8 cellular contexts compared by ENCODE assay signal in genomic region chr2:28821295-28821958, GRCh38. TPM values are rescaled to one million over a fixed set of nuclear protein-coding genes. Genes with fewer than 3 reads are reported as not detected.
DNase-seq lines count a peak whose midpoint lies in the region; ATAC-seq, FAIRE-seq and TF ChIP-seq lines count a peak whose summit lies in the region.

No MANE protein-coding gene starts in this region.

- no peak overlapping the region for H3K27ac ChIP-seq in CD4-positive, alpha-beta memory T cell (ENCODE audit: low read depth, low read length)
- H3K27ac ChIP-seq in endothelial cell of umbilical vein (ENCODE audit: insufficient read depth, low read depth, low read length) (no peak overlapping the region), tibial artery (no peak overlapping the region)
- H3K27ac ChIP-seq in naive thymus-derived CD4-positive, alpha-beta T cell (ENCODE audit: low read depth, low read length): no peak overlapping the region

- H3K9me3 ChIP-seq in CD4-positive, alpha-beta memory T cell (ENCODE audit: control insufficient read depth in 1 of 2, low read length in 2 of 2): no peaks in the 10 kb centered on the region
- H3K9me3 ChIP-seq in endothelial cell of umbilical vein (replicated peaks; ENCODE audit: control insufficient read depth, insufficient read depth, low read length) (no peaks in the 10 kb centered on the region), tibial artery (no peaks in the 10 kb centered on the region)
- no peaks in the 10 kb centered on the region for H3K9me3 ChIP-seq in naive thymus-derived CD4-positive, alpha-beta T cell (ENCODE audit: control insufficient read depth in 2 of 3, low read length in 3 of 3)

- no peak for TF ChIP-seq POLR2A in endothelial cell of umbilical vein (IDR thresholded peaks at IDR 0.05; ENCODE audit: low read depth, low read length)

- POLR2A ChIA-PET in CD4-positive, alpha-beta memory T cell (lab: Charles Lee; ENCODE audit: partially characterized antibody): no interaction called here
- POLR2A ChIA-PET in endothelial cell of umbilical vein (lab: Charles Lee): no interaction called here
- POLR2A ChIA-PET in naive thymus-derived CD4-positive, alpha-beta T cell (lab: Charles Lee): interaction anchor here (1.0 to 1.1 kb wide), 2 partner anchors 10 to 50 kb away, joined by 3 read pairs; no protein-coding TSS in a partner anchor

- H3K4me2 ChIP-seq in endothelial cell of umbilical vein (ENCODE audit: insufficient read depth, low read length): no peak overlapping the region

- no peaks in the 10 kb centered on the region for H3K4me1 ChIP-seq in CD4-positive, alpha-beta memory T cell (ENCODE audit: insufficient read depth, low read length)
- H3K4me1 ChIP-seq in endothelial cell of umbilical vein (ENCODE audit: control insufficient read depth, extremely low read depth, insufficient read depth, low read length) (no peaks in the 10 kb centered on the region), tibial artery (no peaks in the 10 kb centered on the region)
- H3K4me1 ChIP-seq in naive thymus-derived CD4-positive, alpha-beta T cell (ENCODE audit: control insufficient read depth in 2 of 2, insufficient read depth in 2 of 2, low read length in 2 of 2): no peaks in the 10 kb centered on the region

- peaks cover 0 to 4% of the 10 kb centered on the region in 2 donors for H3K27me3 Mint-ChIP-seq in CD4-positive, alpha-beta memory T cell
- peaks cover 0 to 3% (median 0%) of the 10 kb centered on the region in 5 donors for H3K27me3 Mint-ChIP-seq in naive thymus-derived CD4-positive, alpha-beta T cell

- H3K36me3 Mint-ChIP-seq in CD4-positive, alpha-beta memory T cell: no peaks in the 10 kb centered on the region
- H3K36me3 Mint-ChIP-seq in naive thymus-derived CD4-positive, alpha-beta T cell: peaks cover 0 to 4% (median 0%) of the 10 kb centered on the region in 5 donors

- H3K27me3 ChIP-seq in CD4-positive, alpha-beta memory T cell (ENCODE audit: insufficient read depth, low read length): no peaks in the 10 kb centered on the region
- H3K27me3 ChIP-seq in H7 (ENCODE audit: control insufficient read depth, insufficient read depth, low read length) (no peaks in the 10 kb centered on the region), endothelial cell of umbilical vein (ENCODE audit: control insufficient read depth in 2 of 2, insufficient read depth in 2 of 2, low read length in 2 of 2) (no peaks in the 10 kb centered on the region), tibial artery (no peaks in the 10 kb centered on the region)
- H3K27me3 ChIP-seq in naive thymus-derived CD4-positive, alpha-beta T cell (ENCODE audit: control insufficient read depth in 2 of 2, insufficient read depth in 2 of 2, low read length in 2 of 2): no peaks in the 10 kb centered on the region

- dilution Hi-C loops in endothelial cell of umbilical vein (cut with MboI; ENCODE audit: extremely low pct_ligation_motif_present, low sequenced_read_pairs): no loop called here

- peak overlapping the region in 2 of 7 donors; percentile 0 to 38 for H3K27ac Mint-ChIP-seq in CD4-positive, alpha-beta memory T cell
- peak overlapping the region in 1 of 9 donors; percentile 7 for H3K27ac Mint-ChIP-seq in naive thymus-derived CD4-positive, alpha-beta T cell

- H3K36me3 ChIP-seq in CD4-positive, alpha-beta memory T cell (ENCODE audit: insufficient read depth, low read length): no peaks in the 10 kb centered on the region
- no peaks in the 10 kb centered on the region for H3K36me3 ChIP-seq in H7 (replicated peaks; ENCODE audit: control insufficient read depth, insufficient read depth, low read length)
- H3K36me3 ChIP-seq in endothelial cell of umbilical vein (ENCODE audit: control insufficient read depth in 2 of 2, extremely low read depth in 1 of 2, insufficient read depth in 2 of 2, low read length in 2 of 2): no peaks in the 10 kb centered on the region
- H3K36me3 ChIP-seq in naive thymus-derived CD4-positive, alpha-beta T cell (ENCODE audit: control insufficient read depth in 2 of 3, insufficient read depth in 3 of 3, low read length in 3 of 3): no peaks in the 10 kb centered on the region
- no peaks in the 10 kb centered on the region for H3K36me3 ChIP-seq in tibial artery

- no peak overlapping the region for H2AFZ ChIP-seq in endothelial cell of umbilical vein (ENCODE audit: low read depth, low read length)

- peak; percentile 57 to 65 (median 64) for DNase-seq in CD4-positive, alpha-beta memory T cell
- DNase-seq in H7 (peak; percentile 49), NCI-H526 (lab: John Stamatoyannopoulos, UW) (peak; percentile 26 to 52), endothelial cell of umbilical vein (ENCODE audit: low read depth, low spot score) (peak; percentile 81), tibial artery (no peak)
- DNase-seq in activated CD8-positive, alpha-beta memory T cell treated with anti-CD3 and anti-CD28 coated beads for 24 hours: peak; percentile 63
- peak in 8 of 9 donors; percentile 39 to 74 (median 60) for DNase-seq in naive thymus-derived CD4-positive, alpha-beta T cell

- ATAC-seq in naive thymus-derived CD4-positive, alpha-beta T cell: peak; percentile 93
- no peak for ATAC-seq in HG03378 (IDR thresholded peaks at IDR 0.05; ENCODE audit: unreplicated experiment)

- H3K9ac ChIP-seq in endothelial cell of umbilical vein (replicated peaks; ENCODE audit: extremely low read depth, insufficient read depth, low read length): no peak overlapping the region

- intact Hi-C loops in CD4-positive, alpha-beta memory T cell (cut with micrococcal nuclease): loop anchor here (1.0 to 5.0 kb wide), 4 partner anchors 73 to 1251 kb away; partner anchors contain the start of gene WDR43
- intact Hi-C loops in endothelial cell of umbilical vein (cut with micrococcal nuclease) (loop anchor here (2.0 to 5.0 kb wide), 6 partner anchors 73 to 1251 kb away; partner anchors contain the start of gene WDR43), tibial artery (cut with DNase I; ENCODE audit: low total_unique reads) (no loop called here)
- intact Hi-C loops in naive thymus-derived CD4-positive, alpha-beta T cell (cut with micrococcal nuclease): loop anchor here (1.0 to 10.0 kb wide), 9 partner anchors 11 to 376 kb away; partner anchors contain the start of genes WDR43 (in 2 of the 2) and SPDYA (in 1 of the 2)

- TF ChIP-seq CTCF in endothelial cell of umbilical vein (IDR thresholded peaks at IDR 0.05; ENCODE audit: extremely low read depth in 1 of 2, insufficient read depth in 1 of 2, low read depth in 1 of 2, low read length in 2 of 2) (peak; percentile 45 to 56), tibial artery (IDR thresholded peaks at IDR 0.05) (peak; percentile 64 to 70)

- peak; percentile 8 for FAIRE-seq in endothelial cell of umbilical vein (lab: Jason Lieb, UNC)

- H3K4me1 Mint-ChIP-seq in CD4-positive, alpha-beta memory T cell: peaks cover 0 to 5% (median 3%) of the 10 kb centered on the region in 4 donors
- peaks cover 0 to 5% (median 2%) of the 10 kb centered on the region in 7 donors for H3K4me1 Mint-ChIP-seq in naive thymus-derived CD4-positive, alpha-beta T cell

- H3K9me1 ChIP-seq in endothelial cell of umbilical vein (replicated peaks; ENCODE audit: control insufficient read depth, extremely low read depth, insufficient read depth, low read length): no peaks in the 10 kb centered on the region

- no peaks in the 10 kb centered on the region for H4K20me1 ChIP-seq in endothelial cell of umbilical vein (replicated peaks; ENCODE audit: control insufficient read depth, extremely low read depth, insufficient read depth, low read length)

- H3K4me3 ChIP-seq in CD4-positive, alpha-beta memory T cell (ENCODE audit: low read length in 2 of 2): no peak overlapping the region
- H3K4me3 ChIP-seq in H7 (ENCODE audit: insufficient read depth, low read depth, low read length) (no peak overlapping the region), endothelial cell of umbilical vein (replicated peaks in 1 of 3; ENCODE audit: insufficient read depth in 1 of 3, low read depth in 1 of 3, low read length in 3 of 3) (no peak overlapping the region), tibial artery (no peak overlapping the region)
- H3K4me3 ChIP-seq in naive thymus-derived CD4-positive, alpha-beta T cell (ENCODE audit: low read length): no peak overlapping the region

- H3K9me3 Mint-ChIP-seq in CD4-positive, alpha-beta memory T cell: no peaks in the 10 kb centered on the region
- no peaks in the 10 kb centered on the region for H3K9me3 Mint-ChIP-seq in naive thymus-derived CD4-positive, alpha-beta T cell

- no peaks in the 10 kb centered on the region for H3K79me2 ChIP-seq in endothelial cell of umbilical vein (ENCODE audit: control insufficient read depth, insufficient read depth, low read length)

- CTCF ChIA-PET in CD4-positive, alpha-beta memory T cell (lab: Charles Lee; ENCODE audit: partially characterized antibody): interaction anchor here (1.1 to 4.0 kb wide), 14 partner anchors 10 to 1019 kb away, joined by 3 to 13 read pairs (median 6); partner anchors contain the start of gene TRMT61B
- CTCF ChIA-PET in endothelial cell of umbilical vein (lab: Charles Lee): interaction anchor here (1.0 to 1.6 kb wide), 7 partner anchors 11 to 1251 kb away, joined by 4 to 15 read pairs (median 7); partner anchors contain the start of genes SPDYA and WDR43
- CTCF ChIA-PET in naive thymus-derived CD4-positive, alpha-beta T cell (lab: Charles Lee): interaction anchor here (0.6 to 2.0 kb wide), 10 partner anchors 19 to 1569 kb away, joined by 3 to 6 read pairs (median 3); partner anchors contain the start of gene WDR43

- BruUV-seq in endothelial cell of umbilical vein (replicated peaks; lab: Mats Ljungman, UMichigan): no TSS peak

- H3K4me3 Mint-ChIP-seq in CD4-positive, alpha-beta memory T cell: no peak overlapping the region
- no peak overlapping the region for H3K4me3 Mint-ChIP-seq in naive thymus-derived CD4-positive, alpha-beta T cell

RNA-seq across cellular contexts. Expression of gene SPDYA, which starts 10.8 kb away (rescaled TPM):
- 1 to 10 TPM; 4.5 to 4.9 TPM for total RNA-seq in CD4-positive, alpha-beta memory T cell
- polyA plus RNA-seq in CD4-positive, alpha-beta memory T cell: under 1 TPM in 1 of 2 donors, not detected in 1; 0.14 TPM
- 0.28 TPM in 1 of 2 replicates, not detected in the other for total RNA-seq in H7 (2014; rRNA removed; shearing (Covaris generic))
- total RNA-seq in endothelial cell of umbilical vein: 0.92 and 1.6 TPM in 2 replicates
- polyA plus RNA-seq in endothelial cell of umbilical vein: 0.06 TPM in 2 replicates
- not detected in 2 replicates for polyA plus RNA-seq in endothelial cell of umbilical vein (2011; cell fraction: cytosol; rRNA removed)
- polyA plus RNA-seq in endothelial cell of umbilical vein (2011; cell fraction: nucleus; rRNA removed): 0.45 and 0.54 TPM in 2 replicates
- polyA plus RNA-seq in endothelial cell of umbilical vein (2012): 0.24 TPM in 1 of 2 replicates, not detected in the other
- 0.21 and 0.70 TPM in 2 replicates for polyA minus RNA-seq in endothelial cell of umbilical vein
- not detected for polyA minus RNA-seq in endothelial cell of umbilical vein (2011; cell fraction: cytosol; rRNA and poly(A)+ RNA removed)
- polyA minus RNA-seq in endothelial cell of umbilical vein (2011; cell fraction: nucleus; rRNA and poly(A)+ RNA removed): 2.5 and 2.9 TPM in 2 replicates
- total RNA-seq in naive thymus-derived CD4-positive, alpha-beta T cell: 1 to 10 TPM; 1.3 to 9.8 (median 4.6) TPM
- polyA plus RNA-seq in naive thymus-derived CD4-positive, alpha-beta T cell: not detected

RNA-seq across cellular contexts. Expression of gene TRMT61B, which starts 48.7 kb away (rescaled TPM):
- total RNA-seq in CD4-positive, alpha-beta memory T cell: 10 to 100 TPM; 17.4 TPM
- 10 to 100 TPM; 23.7 to 24.3 TPM for polyA plus RNA-seq in CD4-positive, alpha-beta memory T cell
- total RNA-seq in H7 (2014; rRNA removed; shearing (Covaris generic)): 26.1 and 26.6 TPM in 2 replicates
- 13.6 and 14.9 TPM in 2 replicates for total RNA-seq in endothelial cell of umbilical vein
- polyA plus RNA-seq in endothelial cell of umbilical vein: 4.2 and 4.6 TPM in 2 replicates
- 7.9 and 8.1 TPM in 2 replicates for polyA plus RNA-seq in endothelial cell of umbilical vein (2011; cell fraction: cytosol; rRNA removed)
- polyA plus RNA-seq in endothelial cell of umbilical vein (2011; cell fraction: nucleus; rRNA removed): 9.9 and 11.1 TPM in 2 replicates
- polyA plus RNA-seq in endothelial cell of umbilical vein (2012): 19.1 and 24.5 TPM in 2 replicates
- 3.9 and 4.5 TPM in 2 replicates for polyA minus RNA-seq in endothelial cell of umbilical vein
- 7.8 TPM for polyA minus RNA-seq in endothelial cell of umbilical vein (2011; cell fraction: cytosol; rRNA and poly(A)+ RNA removed)
- 7.9 and 8.6 TPM in 2 replicates for polyA minus RNA-seq in endothelial cell of umbilical vein (2011; cell fraction: nucleus; rRNA and poly(A)+ RNA removed)
- 10 to 100 TPM; 14.8 to 24.5 (median 20.5) TPM for total RNA-seq in naive thymus-derived CD4-positive, alpha-beta T cell
- polyA plus RNA-seq in naive thymus-derived CD4-positive, alpha-beta T cell: 10 to 100 TPM; 18.6 to 25.2 TPM

Comparison
In these comparisons a context has a peak if more than half of its experiments do, and no peak if none do; other contexts are left out.
1. DNase-seq: peak in CD4-positive, alpha-beta memory T cell (5 of 5), H7 (single experiment), NCI-H526 (2 of 2), activated CD8-positive, alpha-beta memory T cell treated with anti-CD3 and anti-CD28 coated beads for 24 hours (single experiment), endothelial cell of umbilical vein (single experiment) and naive thymus-derived CD4-positive, alpha-beta T cell (8 of 9); none in tibial artery (0 of 2).